1 cellular context compared by ENCODE assay signal in genomic region chr1:67833595-67833926, GRCh38.
TF ChIP-seq lines count a peak whose summit lies in the region.

No MANE protein-coding gene starts in this region.

TF ChIP-seq in H1, 55 proteins besides CTCF, POLR2A, EP300 and RAD21:
- TF ChIP-seq CHD7 (IDR thresholded peaks at IDR 0.05; ENCODE audit: insufficient replicate concordance, low read length) (no peak), KDM4A (IDR thresholded peaks at IDR 0.05; ENCODE audit: low read depth, low read length, severe bottlenecking) (peak; percentile 24), JUND (IDR thresholded peaks at IDR 0.05; ENCODE audit: low read length) (no peak), SIX5 (IDR thresholded peaks at IDR 0.05; ENCODE audit: low read depth, low read length) (no peak), EZH2 (IDR thresholded peaks at IDR 0.05; ENCODE audit: low read depth, low read length, severe bottlenecking) (peak; percentile 2), PHF8 (conservative IDR thresholded peaks at IDR 0.05; ENCODE audit: low read depth, low read length) (no peak), SIN3A (conservative IDR thresholded peaks at IDR 0.05 in 1 of 2, IDR thresholded peaks at IDR 0.05 in 1 of 2; ENCODE audit: low read depth in 1 of 2, low read length in 2 of 2) (no peak), TAF7 (optimal IDR thresholded peaks at IDR 0.05; ENCODE audit: borderline replicate concordance, low read depth, low read length) (no peak), KDM1A (IDR thresholded peaks at IDR 0.05; ENCODE audit: borderline replicate concordance, low read length) (no peak), MAFK (IDR thresholded peaks at IDR 0.05; ENCODE audit: low read depth, low read length) (no peak), TAF1 (IDR thresholded peaks at IDR 0.05; ENCODE audit: low read depth, low read length) (no peak)
